Comparison of ENCODE assay signal across 8 cellular contexts in genomic region chr10:56567580-56567979, GRCh38.
"Had no signal": no experiment of that assay in that cellular context is flagged by ENCODE, and none has a peak within 500 bp of the region (broad histone marks: within the 10 kb centered on the region; RNA-seq: fewer than 3 reads in every experiment).

No MANE protein-coding gene starts in this region.

- H3K4me3 Mint-ChIP-seq: H9, HFFc6, IgD-negative memory B cell had no signal

- DNase-seq: GM23248, GOT3, H9, HCEC 1CT, HFFc6, KG1 had no signal

- H3K27ac ChIP-seq: GM23248, HL-60 had no signal

- H3K27ac Mint-ChIP-seq: H9, HFFc6, IgD-negative memory B cell had no signal

- H3K9ac ChIP-seq: GM23248 had no signal

- H3K27me3 Mint-ChIP-seq: IgD-negative memory B cell had no signal

- H2AFZ ChIP-seq: GM23248 had no signal

- H3K4me1 Mint-ChIP-seq: H9, IgD-negative memory B cell had no signal

- H3K4me3 ChIP-seq: GM23248 had no signal
